ENCODE assay signal across 12 cellular contexts in the genomic region with DNA sequence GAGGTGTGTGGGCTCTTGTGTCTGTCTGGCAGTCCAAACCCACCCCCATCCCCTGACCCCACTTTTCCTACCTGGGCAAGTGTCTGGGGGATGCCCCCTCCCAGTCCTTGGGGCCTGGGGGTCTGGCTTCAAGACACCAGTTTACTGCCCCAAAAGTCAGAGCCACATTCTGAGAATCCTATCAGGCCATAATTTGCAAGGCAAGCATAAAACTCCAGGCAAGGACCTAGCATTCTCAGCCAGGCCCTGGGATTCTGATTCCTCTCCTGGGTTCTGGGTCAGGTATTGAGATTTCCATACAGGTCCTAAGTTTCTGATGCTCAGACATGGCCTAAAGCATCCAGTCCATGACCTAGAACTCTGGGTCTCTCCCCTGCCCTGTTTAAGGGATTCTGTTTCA.
"Had no signal": no experiment of that assay in that cellular context is flagged by ENCODE, and none has a peak within 500 bp of the region (broad histone marks: within the 10 kb centered on the region; RNA-seq: fewer than 3 reads in every experiment).

No MANE protein-coding gene starts in this region.

- H3K4me1 ChIP-seq: foreskin keratinocyte had no signal

- H3K36me3 Mint-ChIP-seq: activated CD4-positive, alpha-beta memory T cell treated with anti-CD3 and anti-CD28 coated beads for 36 hours; activated CD8-positive, alpha-beta memory T cell treated with anti-CD3 and anti-CD28 coated beads, Interleukin-2, amount 10 ng/mL, durations not matched to agents 7 days and 5 days; natural killer cell treated with Interleukin-12 subunit alpha and Interleukin-12 subunit beta and Interleukin-15 and Interleukin-18, amount 100 ng/mL, for 72 hours had no signal

- H3K27ac ChIP-seq: epithelial cell of prostate, foreskin keratinocyte, SK-N-MC had no signal

- H3K27ac Mint-ChIP-seq: activated CD4-positive, alpha-beta memory T cell treated with anti-CD3 and anti-CD28 coated beads for 36 hours; activated CD8-positive, alpha-beta memory T cell treated with anti-CD3 and anti-CD28 coated beads, Interleukin-2, amount 10 ng/mL, durations not matched to agents 7 days and 5 days; activated naive CD8-positive, alpha-beta T cell; endodermal cell; natural killer cell treated with Interleukin-12 subunit alpha and Interleukin-12 subunit beta and Interleukin-15 and Interleukin-18, amount 100 ng/mL, for 72 hours; stimulated activated naive CD8-positive, alpha-beta T cell treated with anti-CD3 and anti-CD28 coated beads, Interleukin-15, amount 100 ng/mL, for 72 hours had no signal

- H3K9me3 Mint-ChIP-seq: activated CD4-positive, alpha-beta memory T cell treated with anti-CD3 and anti-CD28 coated beads for 36 hours; endodermal cell; natural killer cell treated with Interleukin-12 subunit alpha and Interleukin-12 subunit beta and Interleukin-15 and Interleukin-18, amount 100 ng/mL, for 72 hours; stimulated activated naive CD8-positive, alpha-beta T cell treated with anti-CD3 and anti-CD28 coated beads, Interleukin-15, amount 100 ng/mL, for 72 hours had no signal

- H3K27me3 Mint-ChIP-seq: activated CD4-positive, alpha-beta memory T cell treated with anti-CD3 and anti-CD28 coated beads for 36 hours; activated CD8-positive, alpha-beta memory T cell treated with anti-CD3 and anti-CD28 coated beads, Interleukin-2, amount 10 ng/mL, durations not matched to agents 7 days and 5 days; activated naive CD8-positive, alpha-beta T cell; natural killer cell treated with Interleukin-12 subunit alpha and Interleukin-12 subunit beta and Interleukin-15 and Interleukin-18, amount 100 ng/mL, for 72 hours; stimulated activated naive CD8-positive, alpha-beta T cell treated with anti-CD3 and anti-CD28 coated beads, Interleukin-15, amount 100 ng/mL, for 72 hours had no signal

- ATAC-seq: activated CD8-positive, alpha-beta memory T cell treated with anti-CD3 and anti-CD28 coated beads, Interleukin-2, amount 10 ng/mL, durations not matched to agents 7 days and 5 days; foreskin keratinocyte; natural killer cell treated with Interleukin-12 subunit alpha and Interleukin-12 subunit beta and Interleukin-15 and Interleukin-18, amount 100 ng/mL, for 72 hours; stimulated activated naive CD8-positive, alpha-beta T cell treated with anti-CD3 and anti-CD28 coated beads, Interleukin-15, amount 100 ng/mL, for 72 hours had no signal

- H3K4me3 ChIP-seq: SK-N-MC had no signal

- H3K4me3 Mint-ChIP-seq: activated CD4-positive, alpha-beta memory T cell treated with anti-CD3 and anti-CD28 coated beads for 36 hours; activated CD8-positive, alpha-beta memory T cell treated with anti-CD3 and anti-CD28 coated beads, Interleukin-2, amount 10 ng/mL, durations not matched to agents 7 days and 5 days; activated naive CD8-positive, alpha-beta T cell; endodermal cell; natural killer cell treated with Interleukin-12 subunit alpha and Interleukin-12 subunit beta and Interleukin-15 and Interleukin-18, amount 100 ng/mL, for 72 hours; stimulated activated naive CD8-positive, alpha-beta T cell treated with anti-CD3 and anti-CD28 coated beads, Interleukin-15, amount 100 ng/mL, for 72 hours had no signal

- DNase-seq: activated CD4-positive, alpha-beta memory T cell treated with anti-CD3 and anti-CD28 coated beads for 36 hours; activated CD8-positive, alpha-beta memory T cell treated with anti-CD3 and anti-CD28 coated beads, Interleukin-2, amount 10 ng/mL, durations not matched to agents 7 days and 5 days; endodermal cell; foreskin keratinocyte; kidney glomerular epithelial cell; stimulated activated CD4-positive, alpha-beta T cell treated with anti-CD3 and anti-CD28 coated beads, Interleukin-12 subunit alpha, Interleukin-12 subunit beta, amount 100 ng/mL, for 4 hours; stimulated activated CD4-positive, alpha-beta T cell treated with anti-CD3 and anti-CD28 coated beads, Interleukin-1b, Interleukin-23, amount 100 ng/mL, for 48 hours; stimulated activated naive CD8-positive, alpha-beta T cell treated with anti-CD3 and anti-CD28 coated beads, Interleukin-15, amount 100 ng/mL, for 72 hours had no signal
